1 cellular context compared by ENCODE assay signal in genomic region chr17:47099987-47100711, GRCh38.
TF ChIP-seq lines count a peak whose summit lies in the region.

No MANE protein-coding gene starts in this region.

TF ChIP-seq in K562, 482 proteins besides CTCF, POLR2A, EP300 and RAD21 (continued from another document and continues in another):
- 0 out of 2 replicates have a peak, but pooled peaks have one; percentile 47 for TF ChIP-seq ZBTB43 (CRISPR knock-in tag; IDR thresholded peaks at IDR 0.05)
- TF ChIP-seq MLX (CRISPR knock-in tag; conservative IDR thresholded peaks at IDR 0.05): no peak
- TF ChIP-seq DMBX1 (CRISPR knock-in tag; IDR thresholded peaks at IDR 0.05; ENCODE audit: borderline replicate concordance): no peak
- no peak for TF ChIP-seq TRIM28 (IDR thresholded peaks at IDR 0.05)
- no peak for TF ChIP-seq EHMT2 (IDR thresholded peaks at IDR 0.05)
- no peak for TF ChIP-seq ETS1 (conservative IDR thresholded peaks at IDR 0.05; ENCODE audit: control insufficient read depth, low read depth, low read length)
- no peak for TF ChIP-seq PTTG1 (tag; IDR thresholded peaks at IDR 0.05; ENCODE audit: low read depth)
- TF ChIP-seq DIDO1 (tag; IDR thresholded peaks at IDR 0.05; ENCODE audit: low read depth): no peak
- TF ChIP-seq CHD7 (IDR thresholded peaks at IDR 0.05; ENCODE audit: low read depth, low read length): no peak
- TF ChIP-seq LCOR (CRISPR knock-in tag; IDR thresholded peaks at IDR 0.05): no peak
- no peak for TF ChIP-seq BRF2 (IDR thresholded peaks at IDR 0.05; ENCODE audit: borderline replicate concordance, insufficient read depth, insufficient read length)
- no peak for TF ChIP-seq SRSF7 (optimal IDR thresholded peaks at IDR 0.05; ENCODE audit: low read depth, low read length)
- TF ChIP-seq SRSF3 (IDR thresholded peaks at IDR 0.05; ENCODE audit: insufficient read depth, low read length): no peak
- no peak for TF ChIP-seq FOXA1 (IDR thresholded peaks at IDR 0.05; ENCODE audit: borderline replicate concordance)
- TF ChIP-seq TCFL5 (CRISPR knock-in tag; conservative IDR thresholded peaks at IDR 0.05): no peak
- TF ChIP-seq ZNF175 (CRISPR knock-in tag; IDR thresholded peaks at IDR 0.05; ENCODE audit: low read depth): no peak
- TF ChIP-seq LEF1 (IDR thresholded peaks at IDR 0.05): no peak
- no peak for TF ChIP-seq NFRKB (IDR thresholded peaks at IDR 0.05; ENCODE audit: low read depth)
- no peak for TF ChIP-seq JUND (IDR thresholded peaks at IDR 0.05; ENCODE audit: borderline replicate concordance, low read depth, low read length)
- TF ChIP-seq JUND (tag; IDR thresholded peaks at IDR 0.05; ENCODE audit: borderline replicate concordance, low read depth, low read length): no peak
- no peak for TF ChIP-seq MCM7 (IDR thresholded peaks at IDR 0.05)
- no peak for TF ChIP-seq PRPF4 (IDR thresholded peaks at IDR 0.05; ENCODE audit: insufficient read depth, low read depth, low read length, poor library complexity, severe bottlenecking)
- TF ChIP-seq GTF2A2 (tag; IDR thresholded peaks at IDR 0.05): no peak
- no peak for TF ChIP-seq XRCC4 (IDR thresholded peaks at IDR 0.05; ENCODE audit: extremely low read depth, insufficient read depth, insufficient read length)
- no peak for TF ChIP-seq ZEB2 (IDR thresholded peaks at IDR 0.05)
- no peak for TF ChIP-seq WHSC1 (IDR thresholded peaks at IDR 0.05; ENCODE audit: low read length)
- TF ChIP-seq PKNOX1 (IDR thresholded peaks at IDR 0.05): peak; percentile 98
- no peak for TF ChIP-seq ARID2 (IDR thresholded peaks at IDR 0.05)
- TF ChIP-seq OTX1 (CRISPR knock-in tag; IDR thresholded peaks at IDR 0.05): 0 out of 2 replicates have a peak, but pooled peaks have one; percentile 18
- TF ChIP-seq ZC3H4 (CRISPR knock-in tag; IDR thresholded peaks at IDR 0.05; ENCODE audit: borderline replicate concordance): no peak
- TF ChIP-seq ZNF134 (CRISPR knock-in tag; conservative IDR thresholded peaks at IDR 0.05): no peak
- 0 out of 2 replicates have a peak, but pooled peaks have one; percentile 4 for TF ChIP-seq JUNB (CRISPR knock-in tag; conservative IDR thresholded peaks at IDR 0.05)
- no peak for TF ChIP-seq RNF219 (CRISPR knock-in tag; IDR thresholded peaks at IDR 0.05)
- no peak for TF ChIP-seq CTCFL (IDR thresholded peaks at IDR 0.05; ENCODE audit: borderline replicate concordance, insufficient read depth, low read depth, low read length, poor library complexity, severe bottlenecking)
- TF ChIP-seq ZKSCAN8 (CRISPR knock-in tag; IDR thresholded peaks at IDR 0.05): no peak
- no peak for TF ChIP-seq MITF (IDR thresholded peaks at IDR 0.05)
